ENCODE assay signal across 1 cellular context in genomic region chr1:204207136-204207616, GRCh38.
TF ChIP-seq lines count a peak whose summit lies in the region.

No MANE protein-coding gene starts in this region.

TF ChIP-seq in GM23338, 12 proteins besides CTCF, POLR2A, EP300 and RAD21 (continued from another document):
- TF ChIP-seq ZNF462 (CRISPR knock-in tag; IDR thresholded peaks at IDR 0.05) (peak; percentile 80), ZNF114 (CRISPR knock-in tag; IDR thresholded peaks at IDR 0.05) (no peak), CREB1 (CRISPR knock-in tag; IDR thresholded peaks at IDR 0.05; ENCODE audit: low read depth) (peak; percentile 42; the same call in 1 of the 2 replicates)
TF ChIP-seq in GM23338: peak in this region for 2.
